ENCODE assay signal across 20 cellular contexts in the genomic region with DNA sequence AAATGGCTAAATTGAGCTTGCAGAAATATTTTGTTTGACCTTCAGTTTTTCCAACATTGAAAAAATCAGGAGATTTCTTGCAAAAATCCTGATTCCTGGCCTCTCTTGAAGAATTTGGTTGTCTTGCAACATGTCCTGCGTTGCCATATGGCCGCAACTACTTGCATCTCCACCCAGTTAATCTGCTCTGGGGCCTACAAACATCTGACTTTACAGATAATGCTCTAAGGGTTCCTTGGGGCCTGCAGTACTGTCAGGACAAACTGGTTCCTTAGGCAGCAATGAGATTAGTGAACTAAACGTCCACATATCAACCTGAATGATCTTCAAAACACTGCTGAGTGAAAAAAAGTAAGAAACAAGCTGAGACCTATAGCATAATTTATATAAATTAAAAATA. TPM values are rescaled to one million over a fixed set of nuclear protein-coding genes. Genes with fewer than 3 reads are reported as not detected.
"Had no signal": no experiment of that assay in that cellular context is flagged by ENCODE, and none has a peak within 500 bp of the region (broad histone marks: within the 10 kb centered on the region; RNA-seq: fewer than 3 reads in every experiment).

No MANE protein-coding gene starts in this region.

- H3K27me3 ChIP-seq: esophagus muscularis mucosa, hepatocyte, neutrophil, testis, tibial nerve, upper lobe of right lung, vagina had no signal

- H3K4me3 ChIP-seq: esophagus muscularis mucosa, hepatocyte, lung, testis, tibial nerve, upper lobe of right lung, vagina had no signal

- H3K27ac ChIP-seq: esophagus muscularis mucosa, hepatocyte, neutrophil, testis, tibial nerve, upper lobe of right lung, vagina had no signal

- H3K4me1 ChIP-seq: esophagus muscularis mucosa, testis, tibial nerve, upper lobe of right lung, vagina had no signal

- DNase-seq: effector memory CD4-positive, alpha-beta T cell; foreskin fibroblast; left colon; left ventricle myocardium superior; mesenchymal stem cell; naive thymus-derived CD8-positive, alpha-beta T cell; posterior cingulate gyrus; stimulated activated CD4-positive, alpha-beta T cell treated with anti-CD3 and anti-CD28 coated beads, Interleukin-2, amount 100 ng/mL, for 24 hours; stimulated activated CD4-positive, alpha-beta T cell treated with anti-CD3 and anti-CD28 coated beads, Interleukin-4, amount 100 ng/mL, for 4 hours; stimulated activated naive B cell treated with anti-CD40 and anti-IgM and Interleukin-4, amounts not matched to agents 10 μg/mL and 1 μg/mL and 100 μg/mL, for 72 hours; stimulated activated naive CD8-positive, alpha-beta T cell treated with anti-CD3 and anti-CD28 coated beads, Interleukin-15, amount 100 ng/mL, for 72 hours; testis; upper lobe of right lung had no signal

- H3K36me3 ChIP-seq: esophagus muscularis mucosa, neutrophil, tibial nerve, upper lobe of right lung, vagina had no signal

- ATAC-seq: left colon; left ventricle myocardium superior; naive thymus-derived CD8-positive, alpha-beta T cell; sciatic nerve; stimulated activated naive B cell treated with anti-CD40 and anti-IgM and Interleukin-4, amounts not matched to agents 10 μg/mL and 1 μg/mL and 100 μg/mL, for 72 hours; stimulated activated naive CD8-positive, alpha-beta T cell treated with anti-CD3 and anti-CD28 coated beads, Interleukin-15, amount 100 ng/mL, for 72 hours; upper lobe of right lung had no signal

- H3K9me3 ChIP-seq: esophagus muscularis mucosa, neutrophil, testis, tibial nerve, upper lobe of right lung, vagina had no signal

- H2AFZ ChIP-seq: hepatocyte had no signal

- H3K79me2 ChIP-seq: hepatocyte had no signal

- H3K4me2 ChIP-seq: hepatocyte had no signal

RNA-seq across cellular contexts. Expression of a gene that starts 36.6 kb away (rescaled TPM):
- total RNA-seq: naive thymus-derived CD8-positive, alpha-beta T cell had no signal
